5 cellular contexts compared by ENCODE assay signal in genomic region chr1:30207962-30208361, GRCh38.
DNase-seq lines count a peak whose midpoint lies in the region; ATAC-seq, FAIRE-seq and TF ChIP-seq lines count a peak whose summit lies in the region.
"Not testable (repeated sequence)": the region's sequence is repeated elsewhere in the genome, so short reads cannot be mapped to it uniquely, and the experiment has no call there.

No MANE protein-coding gene starts in this region.

- 0% methylated on average over 1 of the region's 1 CpG for WGBS in A549 (ENCODE audit: missing lambda C conversion rate)
- WGBS in IMR-90 (ENCODE audit: extremely low coverage in 2 of 2, insufficient read length in 1 of 2), 2 experiments: no CpG with 5 or more reads among the region's 1 CpG
- 0% methylated on average over 1 of the region's 1 CpG for WGBS in K562 (ENCODE audit: insufficient coverage, low coverage, missing lambda C conversion rate)
- WGBS in H1 (ENCODE audit: extremely low coverage in 1 of 2, insufficient coverage in 1 of 2, insufficient read length in 1 of 2, insufficient replicate concordance in 2 of 2, low coverage in 1 of 2, low lambda C conversion rate in 2 of 2, missing lambda C conversion rate in 1 of 2), 2 experiments: 100% methylated on average over 1 of the region's 1 CpG; no CpG with 5 or more reads in 1 of the 2 experiments
- 3% methylated on average over 1 of the region's 1 CpG for WGBS in HepG2 (ENCODE audit: low lambda C conversion rate)

- H3K56ac ChIP-seq in IMR-90 (ENCODE audit: extremely low read depth, insufficient read depth, low read length); H1 (replicated peaks; ENCODE audit: insufficient read length, low read depth, low read length): not testable (repeated sequence)

- H2AFZ ChIP-seq in IMR-90 (replicated peaks; ENCODE audit: low read length, poor library complexity); K562 (ENCODE audit: low read depth, low read length); H1 (ENCODE audit: low read length); HepG2 (ENCODE audit: low read length): not testable (repeated sequence)

- not testable (repeated sequence) for H4K5ac ChIP-seq in IMR-90 (ENCODE audit: low read depth, low read length); H1 (ENCODE audit: insufficient read length, low read depth, low read length)

- not testable (repeated sequence) for H3K23ac ChIP-seq in IMR-90 (ENCODE audit: low read depth, low read length); H1 (ENCODE audit: insufficient read length)

- H2AK9ac ChIP-seq in IMR-90 (replicated peaks; ENCODE audit: low read depth, low read length, poor library complexity): not testable (repeated sequence)

- not testable (repeated sequence) for H3K27ac ChIP-seq in A549; IMR-90 (ENCODE audit: insufficient read depth, low read length); K562 (ENCODE audit: extremely low read depth, low read depth, low read length); H1 (ENCODE audit: low read depth, low read length); HepG2 (ENCODE audit: extremely low read length, insufficient read depth, low read length)

- not testable (repeated sequence) for H3K9me3 ChIP-seq in A549; IMR-90 (ENCODE audit: control insufficient read depth, insufficient read depth, low read length); K562 (replicated peaks; ENCODE audit: control insufficient read depth, insufficient read depth, low read depth, low read length); H1 (ENCODE audit: insufficient read depth in 2 of 2, low read depth in 1 of 2, low read length in 1 of 2); HepG2 (ENCODE audit: low read length)

- not testable (repeated sequence) for H2BK20ac ChIP-seq in IMR-90 (ENCODE audit: low read depth, low read length); H1 (ENCODE audit: low read length)

- H3K9me1 ChIP-seq in IMR-90 (ENCODE audit: insufficient read depth, low read length); K562 (ENCODE audit: control insufficient read depth, insufficient read depth, low read length): not testable (repeated sequence)

- not testable (repeated sequence) for H3K23me2 ChIP-seq in H1 (ENCODE audit: low read depth, low read length)

- POLR2A ChIA-PET in A549 (lab: Yijun Ruan, JAX); IMR-90 (lab: Charles Lee; ENCODE audit: unreplicated experiment); H1 (lab: Charles Lee; ENCODE audit: partially characterized antibody); HepG2 (lab: Yijun Ruan, JAX): not testable (repeated sequence)
- POLR2A ChIA-PET in K562 (lab: Yijun Ruan, JAX): interaction anchor here (1.4 kb wide), 1 partner anchor 14 kb away, joined by 4 read pairs; no protein-coding TSS in a partner anchor

- H3K4me3 ChIP-seq in A549; IMR-90 (ENCODE audit: insufficient read depth, low read depth, low read length); K562; H1 (ENCODE audit: extremely low read depth in 1 of 4, insufficient read depth in 2 of 4, low read depth in 3 of 4, low read length in 4 of 4); HepG2 (replicated peaks in 1 of 3; ENCODE audit: insufficient read depth in 1 of 3, low read depth in 2 of 3, low read length in 3 of 3): not testable (repeated sequence)

- dilution Hi-C loops in IMR-90 (cut with HindIII; ENCODE audit: low sequenced_read_pairs, unreplicated experiment): not testable (repeated sequence)

- not testable (repeated sequence) for H3K79me1 ChIP-seq in IMR-90 (ENCODE audit: low read depth in 1 of 2, low read length in 2 of 2); H1 (ENCODE audit: low read depth, low read length)

- H2AK5ac ChIP-seq in IMR-90 (ENCODE audit: low read depth, low read length); H1 (ENCODE audit: low read depth, low read length): not testable (repeated sequence)

- H4K8ac ChIP-seq in IMR-90 (ENCODE audit: low read depth in 2 of 2, low read length in 2 of 2); H1 (ENCODE audit: extremely low read depth, insufficient read depth, low read length): not testable (repeated sequence)

- not testable (repeated sequence) for H3K14ac ChIP-seq in IMR-90 (replicated peaks; ENCODE audit: low read depth, low read length); H1 (ENCODE audit: insufficient read length)

- DNase-seq in A549 (ENCODE audit: low read depth in 1 of 2, low spot score in 1 of 2); IMR-90; K562 (ENCODE audit: extremely low read depth in 1 of 4, low spot score in 3 of 4); H1 (ENCODE audit: low read depth in 1 of 2, low spot score in 2 of 2); HepG2 (ENCODE audit: low spot score): not testable (repeated sequence)

- intact Hi-C loops in IMR-90 (cut with micrococcal nuclease); K562 (cut with micrococcal nuclease); HepG2 (cut with micrococcal nuclease; ENCODE audit: unreplicated experiment): not testable (repeated sequence)

- in situ Hi-C loops in IMR-90 (cut with MboI; ENCODE audit: low sequenced_read_pairs); K562 (cut with MboI); HepG2 (cut with HindIII; ENCODE audit: extremely low pct_ligation_motif_present, low pct_unique_long_range_greater_than_20kb): not testable (repeated sequence)

- TF ChIP-seq CTCF in A549 (IDR thresholded peaks at IDR 0.05); IMR-90 (conservative IDR thresholded peaks at IDR 0.05; ENCODE audit: low read depth, low read length); K562 (IDR thresholded peaks at IDR 0.05 in 2 of 3, conservative IDR thresholded peaks at IDR 0.05 in 1 of 3; ENCODE audit: insufficient read depth in 2 of 3, low read depth in 1 of 3, low read length in 3 of 3); H1 (IDR thresholded peaks at IDR 0.05; ENCODE audit: control extremely low read depth in 1 of 3, insufficient read depth in 1 of 3, low read depth in 1 of 3, low read length in 3 of 3); HepG2 (CRISPR knock-in tag; IDR thresholded peaks at IDR 0.05): not testable (repeated sequence)

- not testable (repeated sequence) for H3K4me2 ChIP-seq in A549; IMR-90 (ENCODE audit: low read depth, low read length); K562 (ENCODE audit: insufficient read depth, low read length); H1 (ENCODE audit: insufficient read depth in 1 of 2, low read depth in 2 of 2, low read length in 2 of 2); HepG2 (ENCODE audit: low read depth, low read length)

- not testable (repeated sequence) for TF ChIP-seq EP300 in A549 (IDR thresholded peaks at IDR 0.05); K562 (IDR thresholded peaks at IDR 0.05; ENCODE audit: low read length); H1 (IDR thresholded peaks at IDR 0.05; ENCODE audit: borderline replicate concordance in 1 of 2, low read depth in 2 of 2, low read length in 2 of 2); HepG2 (IDR thresholded peaks at IDR 0.05; ENCODE audit: low read depth in 2 of 2, low read length in 2 of 2); HepG2 (CRISPR knock-in tag; IDR thresholded peaks at IDR 0.05; ENCODE audit: borderline replicate concordance)

- BruUV-seq in IMR-90 (replicated peaks; lab: Mats Ljungman, UMichigan); K562 (replicated peaks; lab: Mats Ljungman, UMichigan); HepG2 (replicated peaks; lab: Mats Ljungman, UMichigan): not testable (repeated sequence)

- H3K79me2 ChIP-seq in K562 (ENCODE audit: control insufficient read depth, insufficient read depth, low read length); H1 (ENCODE audit: control insufficient read depth in 1 of 2, insufficient read depth in 2 of 2, low read length in 2 of 2); HepG2 (ENCODE audit: insufficient read depth, low read length): not testable (repeated sequence)

- not testable (repeated sequence) for H2BK5ac ChIP-seq in IMR-90 (ENCODE audit: low read depth, low read length, poor library complexity, severe bottlenecking); H1 (ENCODE audit: low read depth, low read length)

- H3K27me3 ChIP-seq in IMR-90 (ENCODE audit: control insufficient read depth, insufficient read depth, low read length); H1 (replicated peaks in 1 of 4; ENCODE audit: control insufficient read depth in 3 of 4, extremely low read depth in 1 of 4, insufficient read depth in 3 of 4, low read length in 3 of 4); HepG2 (ENCODE audit: control insufficient read depth in 1 of 2, insufficient read depth in 2 of 2, low read length in 2 of 2): not testable (repeated sequence)
- peaks cover 15 to 23% of the 10 kb centered on the region in 2 experiments; a peak in 3 of 5 replicates for H3K27me3 ChIP-seq in K562 (ENCODE audit: control insufficient read depth in 2 of 2, insufficient read depth in 2 of 2, low read length in 2 of 2)

- not testable (repeated sequence) for H3K36me3 ChIP-seq in IMR-90 (ENCODE audit: control insufficient read depth, insufficient read depth, low read length); K562 (ENCODE audit: control insufficient read depth, insufficient read depth, low read length); H1 (ENCODE audit: control insufficient read depth in 2 of 4, insufficient read depth in 4 of 4, low read length in 3 of 4); HepG2 (replicated peaks in 1 of 2; ENCODE audit: control insufficient read depth in 1 of 2, insufficient read depth in 2 of 2, low read length in 2 of 2)

- not testable (repeated sequence) for H2BK12ac ChIP-seq in H1 (ENCODE audit: low read depth, low read length)

- not testable (repeated sequence) for ATAC-seq in A549; IMR-90 (ENCODE audit: low read depth); K562; HepG2

- FAIRE-seq in A549 (lab: Jason Lieb, UNC); K562 (lab: Jason Lieb, UNC); H1 (lab: Jason Lieb, UNC); HepG2 (lab: Jason Lieb, UNC): not testable (repeated sequence)

- TF ChIP-seq POLR2A in A549 (IDR thresholded peaks at IDR 0.05; ENCODE audit: low read length); IMR-90 (IDR thresholded peaks at IDR 0.05; ENCODE audit: low read depth, low read length); K562 (conservative IDR thresholded peaks at IDR 0.05); H1 (IDR thresholded peaks at IDR 0.05; ENCODE audit: control extremely low read depth in 1 of 2, low read depth in 2 of 2, low read length in 2 of 2); HepG2 (IDR thresholded peaks at IDR 0.05; ENCODE audit: insufficient read depth in 1 of 2, low read depth in 2 of 2, low read length in 2 of 2): not testable (repeated sequence)

- not testable (repeated sequence) for H4K20me1 ChIP-seq in IMR-90 (ENCODE audit: insufficient read depth, low read length); K562 (replicated peaks; ENCODE audit: control insufficient read depth, insufficient read depth, low read length); H1 (replicated peaks in 1 of 2; ENCODE audit: control insufficient read depth in 1 of 2, insufficient read depth in 2 of 2, low read length in 2 of 2); HepG2 (ENCODE audit: insufficient read depth, low read length)

- not testable (repeated sequence) for H3K9ac ChIP-seq in IMR-90 (ENCODE audit: low read depth, low read length); K562 (ENCODE audit: insufficient read depth in 1 of 2, low read depth in 2 of 2, low read length in 2 of 2); H1 (replicated peaks in 1 of 4; ENCODE audit: extremely low read depth in 1 of 4, low read depth in 3 of 4, low read length in 3 of 4); HepG2 (ENCODE audit: insufficient read depth, low read depth, low read length)

- H3K4ac ChIP-seq in IMR-90 (ENCODE audit: low read depth, low read length); H1 (replicated peaks; ENCODE audit: insufficient read length, low read depth, low read length): not testable (repeated sequence)

- not testable (repeated sequence) for H3K18ac ChIP-seq in IMR-90 (ENCODE audit: low read depth, low read length); H1 (ENCODE audit: extremely low read depth, low read length)

- not testable (repeated sequence) for H4K91ac ChIP-seq in IMR-90 (ENCODE audit: insufficient read depth, low read depth, low read length); H1 (replicated peaks; ENCODE audit: insufficient read length, low read length)

- CTCF ChIA-PET in A549 (lab: Yijun Ruan, JAX); IMR-90 (lab: Yijun Ruan, JAX); K562 (lab: Yijun Ruan, JAX; ENCODE audit: low intra/inter-chr PET ratio); HepG2 (lab: Yijun Ruan, JAX; ENCODE audit: low intra/inter-chr PET ratio, low total read pairs): not testable (repeated sequence)
- CTCF ChIA-PET in H1 (lab: Charles Lee; ENCODE audit: partially characterized antibody): interaction anchor here (1.4 kb wide), 1 partner anchor 24 kb away, joined by 4 read pairs; no protein-coding TSS in a partner anchor

- H2BK120ac ChIP-seq in IMR-90 (ENCODE audit: low read depth, low read length); H1 (replicated peaks; ENCODE audit: low read depth, low read length): not testable (repeated sequence)

- not testable (repeated sequence) for H3K4me1 ChIP-seq in A549; IMR-90 (ENCODE audit: control insufficient read depth, insufficient read depth, low read length); K562 (replicated peaks in 1 of 2; ENCODE audit: control insufficient read depth in 2 of 2, insufficient read depth in 2 of 2, low read length in 2 of 2); H1 (replicated peaks in 1 of 4; ENCODE audit: control insufficient read depth in 3 of 4, insufficient read depth in 4 of 4, low read length in 3 of 4); HepG2 (ENCODE audit: insufficient read depth, low read length)

- H2BK15ac ChIP-seq in IMR-90 (ENCODE audit: low read depth, low read length); H1 (ENCODE audit: low read length): not testable (repeated sequence)

- not testable (repeated sequence) for TF ChIP-seq RAD21 in A549 (conservative IDR thresholded peaks at IDR 0.05 in 1 of 2, IDR thresholded peaks at IDR 0.05 in 1 of 2); IMR-90 (IDR thresholded peaks at IDR 0.05; ENCODE audit: low read length); K562 (CRISPR knock-in tag; conservative IDR thresholded peaks at IDR 0.05 in 1 of 2, IDR thresholded peaks at IDR 0.05 in 1 of 2); H1 (IDR thresholded peaks at IDR 0.05 in 1 of 2, conservative IDR thresholded peaks at IDR 0.05 in 1 of 2; ENCODE audit: low read depth in 2 of 2, low read length in 2 of 2); HepG2 (CRISPR knock-in tag; IDR thresholded peaks at IDR 0.05)
